17 cellular contexts compared by ENCODE assay signal in the genomic region with DNA sequence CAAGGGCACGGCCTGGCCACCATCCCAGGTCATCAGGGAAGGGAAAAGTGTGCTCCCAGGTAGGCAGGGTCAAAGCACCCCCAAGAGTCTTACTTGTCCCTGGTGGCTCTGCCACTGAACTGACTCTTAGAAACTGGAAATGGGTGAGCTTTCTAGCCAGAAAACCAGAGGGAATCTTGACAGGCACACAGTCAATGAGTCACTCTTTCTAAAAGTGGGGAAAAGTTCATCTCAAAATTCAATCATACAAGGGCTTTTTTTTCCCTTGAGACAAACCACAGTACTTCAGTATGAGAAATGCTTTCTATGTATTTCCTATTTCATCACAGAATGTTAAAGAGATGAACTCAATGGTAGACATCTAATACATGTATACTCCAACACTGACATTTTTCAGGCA. TPM values are rescaled to one million over a fixed set of nuclear protein-coding genes. Genes with fewer than 3 reads are reported as not detected.
A peak's percentile ranks its signal among the peaks of the same experiment; 100 is the strongest.
DNase-seq lines count a peak whose midpoint lies in the region; ATAC-seq and TF ChIP-seq lines count a peak whose summit lies in the region.
"Had no signal": no experiment of that assay in that cellular context is flagged by ENCODE, and none has a peak within 500 bp of the region (broad histone marks: within the 10 kb centered on the region; RNA-seq: fewer than 3 reads in every experiment).

No MANE protein-coding gene starts in this region.

- DNase-seq in ELR (ENCODE audit: low read depth) (peak; percentile 18), PC-3 (peak; percentile 24), epithelial cell of esophagus (ENCODE audit: low read depth) (peak; percentile 67), renal cortical epithelial cell (ENCODE audit: low read depth) (peak; percentile 46), NCI-H1092 (lab: John Stamatoyannopoulos, UW) (no peak), lower lobe of right lung (no peak)
- no peak for DNase-seq in activated CD8-positive, alpha-beta memory T cell treated with anti-CD3 and anti-CD28 coated beads, Interleukin-2, amount 10 ng/mL, durations not matched to agents 7 days and 5 days
- DNase-seq: activated CD4-positive, alpha-beta T cell treated with anti-CD3 and anti-CD28 coated beads, Interleukin-2, amount 10 ng/mL, durations not matched to agents 24 days and 14 days; activated T-cell treated with anti-CD3 and anti-CD28 coated beads, Interleukin-2, amount 50 U/mL, for 48 hours; CD4-positive, alpha-beta T cell; effector CD4-positive, alpha-beta T cell; islet precursor cell; mucosa of descending colon; NCI-H774 had no signal

- H3K9me3 ChIP-seq in PC-3 (ENCODE audit: low read length) = no peaks in the 10 kb centered on the region
- no peaks in the 10 kb centered on the region for H3K9me3 ChIP-seq in lower lobe of right lung
- H3K9me3 ChIP-seq: ascending aorta, mucosa of descending colon had no signal

- peaks cover 9% of the 10 kb centered on the region for H3K36me3 Mint-ChIP-seq in activated CD8-positive, alpha-beta memory T cell treated with anti-CD3 and anti-CD28 coated beads, Interleukin-2, amount 10 ng/mL, durations not matched to agents 7 days and 5 days

- intact Hi-C loops in PC-3 (cut with micrococcal nuclease) = no loop called here
- intact Hi-C loops in lower lobe of right lung (cut with DNase I) = no loop called here

- H3K27ac ChIP-seq in PC-3 (ENCODE audit: low read length) = no peak overlapping the region
- H3K27ac ChIP-seq in lower lobe of right lung = no peak overlapping the region
- H3K27ac ChIP-seq: ascending aorta had no signal

- CTCF ChIA-PET in PC-3 (lab: Charles Lee) = no interaction called here
- CTCF ChIA-PET in activated CD8-positive, alpha-beta memory T cell treated with anti-CD3 and anti-CD28 coated beads, Interleukin-2, amount 10 ng/mL, durations not matched to agents 7 days and 5 days (lab: Charles Lee) = interaction anchor here (1.5 kb wide), 1 partner anchor 22 kb away, joined by 3 read pairs; no protein-coding TSS in a partner anchor

- H3K9me2 ChIP-seq in PC-3 (replicated peaks; ENCODE audit: low read length) = no peaks in the 10 kb centered on the region

- no peaks in the 10 kb centered on the region for H3K4me1 Mint-ChIP-seq in activated CD8-positive, alpha-beta memory T cell treated with anti-CD3 and anti-CD28 coated beads, Interleukin-2, amount 10 ng/mL, durations not matched to agents 7 days and 5 days

- H3K27ac Mint-ChIP-seq in activated CD8-positive, alpha-beta memory T cell treated with anti-CD3 and anti-CD28 coated beads, Interleukin-2, amount 10 ng/mL, durations not matched to agents 7 days and 5 days = no peak overlapping the region
- H3K27ac Mint-ChIP-seq: activated CD4-positive, alpha-beta T cell treated with anti-CD3 and anti-CD28 coated beads, Interleukin-2, amount 10 ng/mL, durations not matched to agents 24 days and 14 days; CD4-positive, alpha-beta T cell; T-helper 2 cell treated with Interferon-gamma antibody and Interleukin-4, amounts not matched to agents 5 μg/mL and 100 μg/mL, for 36 hours had no signal

- H3K4me1 ChIP-seq in PC-3 (ENCODE audit: insufficient read depth, low read length) (peaks cover 16% of the 10 kb centered on the region), lower lobe of right lung (no peaks in the 10 kb centered on the region)
- H3K4me1 ChIP-seq: ascending aorta had no signal

- H3K4me3 Mint-ChIP-seq in activated CD8-positive, alpha-beta memory T cell treated with anti-CD3 and anti-CD28 coated beads, Interleukin-2, amount 10 ng/mL, durations not matched to agents 7 days and 5 days = no peak overlapping the region
- H3K4me3 Mint-ChIP-seq: activated CD4-positive, alpha-beta T cell treated with anti-CD3 and anti-CD28 coated beads, Interleukin-2, amount 10 ng/mL, durations not matched to agents 24 days and 14 days; CD4-positive, alpha-beta T cell; T-helper 2 cell treated with Interferon-gamma antibody and Interleukin-4, amounts not matched to agents 5 μg/mL and 100 μg/mL, for 36 hours had no signal

- H3K27me3 ChIP-seq in PC-3 (ENCODE audit: low read length) (no peaks in the 10 kb centered on the region), lower lobe of right lung (ENCODE audit: low read depth) (no peaks in the 10 kb centered on the region)
- H3K27me3 ChIP-seq: ascending aorta had no signal

- H3K4me3 ChIP-seq in PC-3 (ENCODE audit: low read length) = no peak overlapping the region
- no peak overlapping the region for H3K4me3 ChIP-seq in epithelial cell of esophagus (ENCODE audit: low read length)
- H3K4me3 ChIP-seq in lower lobe of right lung = no peak overlapping the region
- H3K4me3 ChIP-seq: ascending aorta, mucosa of descending colon had no signal

- H3K36me3 ChIP-seq in PC-3 (ENCODE audit: low read depth, low read length) = no peaks in the 10 kb centered on the region
- peaks cover 37% of the 10 kb centered on the region for H3K36me3 ChIP-seq in lower lobe of right lung

- no peaks in the 10 kb centered on the region for H4K20me1 ChIP-seq in PC-3 (ENCODE audit: low read length)

- H3K4me2 ChIP-seq in PC-3 (ENCODE audit: low read length) = 0 out of 2 replicates have a peak overlapping the region, but pooled peaks have one; percentile 39

- no peaks in the 10 kb centered on the region for H3K9me3 Mint-ChIP-seq in activated CD8-positive, alpha-beta memory T cell treated with anti-CD3 and anti-CD28 coated beads, Interleukin-2, amount 10 ng/mL, durations not matched to agents 7 days and 5 days (ENCODE audit: low read depth)
- H3K9me3 Mint-ChIP-seq: activated CD4-positive, alpha-beta T cell treated with anti-CD3 and anti-CD28 coated beads, Interleukin-2, amount 10 ng/mL, durations not matched to agents 24 days and 14 days; CD4-positive, alpha-beta T cell; T-helper 2 cell treated with Interferon-gamma antibody and Interleukin-4, amounts not matched to agents 5 μg/mL and 100 μg/mL, for 36 hours had no signal

- ATAC-seq in PC-3 = peak; percentile 49
- no peak for ATAC-seq in activated CD8-positive, alpha-beta memory T cell treated with anti-CD3 and anti-CD28 coated beads, Interleukin-2, amount 10 ng/mL, durations not matched to agents 7 days and 5 days
- no peak for ATAC-seq in lower lobe of right lung
- ATAC-seq: mucosa of descending colon, Right ventricle myocardium inferior had no signal

- TF ChIP-seq CTCF in PC-3 (conservative IDR thresholded peaks at IDR 0.05; ENCODE audit: low read depth, low read length) (no peak), epithelial cell of esophagus (IDR thresholded peaks at IDR 0.05; ENCODE audit: insufficient read depth, low read depth, low read length, missing control alignments) (no peak), lower lobe of right lung (IDR thresholded peaks at IDR 0.05) (no peak)

- no peaks in the 10 kb centered on the region for H3F3A ChIP-seq in PC-3 (ENCODE audit: low read length, unreplicated experiment)

- no peak overlapping the region for H2AFZ ChIP-seq in PC-3 (ENCODE audit: low read length)

- BruUV-seq in PC-3 (replicated peaks; lab: Mats Ljungman, UMichigan) = no TSS peak

- POLR2A ChIA-PET in PC-3 (lab: Charles Lee; ENCODE audit: unreplicated experiment) = no interaction called here

- H3K9ac ChIP-seq in PC-3 (ENCODE audit: low read length) = no peak overlapping the region

- H3K27me3 Mint-ChIP-seq in activated CD8-positive, alpha-beta memory T cell treated with anti-CD3 and anti-CD28 coated beads, Interleukin-2, amount 10 ng/mL, durations not matched to agents 7 days and 5 days = no peaks in the 10 kb centered on the region
- H3K27me3 Mint-ChIP-seq: activated CD4-positive, alpha-beta T cell treated with anti-CD3 and anti-CD28 coated beads, Interleukin-2, amount 10 ng/mL, durations not matched to agents 24 days and 14 days; CD4-positive, alpha-beta T cell had no signal

- H3K79me2 ChIP-seq in PC-3 (ENCODE audit: low read length) = no peaks in the 10 kb centered on the region

RNA-seq across cellular contexts. Expression of gene HPF1, which starts 12.5 kb away (rescaled TPM):
- total RNA-seq in PC-3 (2014; rRNA removed) = 10.6 and 13.9 TPM in 2 replicates
- 18.9 and 32.8 TPM in 2 replicates for total RNA-seq in renal cortical epithelial cell
- 10 to 100 TPM; 14.1 to 18.3 TPM for total RNA-seq in activated CD8-positive, alpha-beta memory T cell treated with anti-CD3 and anti-CD28 coated beads, Interleukin-2, amount 10 ng/mL, durations not matched to agents 7 days and 5 days
- 21.2 TPM for total RNA-seq in lower lobe of right lung

Comparison
In these comparisons a context has a peak if more than half of its experiments do, and no peak if none do; other contexts are left out.
1. DNase-seq: peak in ELR (single experiment), PC-3 (single experiment), epithelial cell of esophagus (single experiment) and renal cortical epithelial cell (single experiment); none in NCI-H1092 (single experiment), activated CD8-positive, alpha-beta memory T cell treated with anti-CD3 and anti-CD28 coated beads, Interleukin-2, amount 10 ng/mL, durations not matched to agents 7 days and 5 days (single experiment) and lower lobe of right lung (single experiment).